In the genomic region with DNA sequence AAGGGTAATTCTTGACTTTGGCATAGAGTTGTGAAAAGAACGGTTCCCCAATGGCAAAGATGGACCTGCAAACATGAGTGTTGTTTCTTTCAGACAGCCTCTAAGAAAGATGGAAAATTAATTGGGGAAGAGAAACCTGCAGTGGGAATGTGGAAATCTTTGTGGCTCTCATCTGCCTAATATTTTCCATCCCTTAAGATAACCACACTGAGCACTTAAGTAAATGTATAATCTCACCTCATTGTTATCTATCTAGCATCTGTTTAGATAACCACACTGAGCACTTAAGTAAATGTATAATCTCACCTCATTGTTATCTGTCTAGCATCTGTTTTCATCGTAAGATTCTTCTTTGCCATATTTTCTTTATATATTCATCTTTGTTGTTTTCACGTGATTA, we compare ENCODE assay signal across 19 cellular contexts.
A peak's percentile ranks its signal among the peaks of the same experiment; 100 is the strongest.
DNase-seq lines count a peak whose midpoint lies in the region; ATAC-seq, FAIRE-seq and TF ChIP-seq lines count a peak whose summit lies in the region.
"Had no signal": no experiment of that assay in that cellular context is flagged by ENCODE, and none has a peak within 500 bp of the region (broad histone marks: within the 10 kb centered on the region; RNA-seq: fewer than 3 reads in every experiment).

No MANE protein-coding gene starts in this region.

- FAIRE-seq in GM18507 (lab: Jason Lieb, UNC): peak; percentile 62

- H3K4me1 Mint-ChIP-seq in progenitor cell of endocrine pancreas (ENCODE audit: low read depth): peaks cover 6% of the 10 kb centered on the region
- H3K4me1 Mint-ChIP-seq: CD4-positive, alpha-beta memory T cell; mesothelial cell of epicardium had no signal

- no peak overlapping the region for H3K4me3 Mint-ChIP-seq in progenitor cell of endocrine pancreas (ENCODE audit: low read depth)
- H3K4me3 Mint-ChIP-seq: CD4-positive, alpha-beta memory T cell; mesothelial cell of epicardium; stimulated activated naive CD8-positive, alpha-beta T cell treated with anti-CD3 and anti-CD28 coated beads, Interleukin-15, Interleukin-2, amounts not matched to agents 100 ng/mL and 50 ng/mL, for 24 hours; T-helper 1 cell treated with Interleukin-12 subunit alpha and Interleukin-12 subunit beta and Interleukin-4 antibody, amounts not matched to agents 30 μg/mL and 1 μg/mL, for 36 hours; WTC11 had no signal

- no peaks in the 10 kb centered on the region for H3K27me3 Mint-ChIP-seq in progenitor cell of endocrine pancreas

- ATAC-seq in GM21381 (IDR thresholded peaks at IDR 0.05; ENCODE audit: unreplicated experiment): peak; percentile 54
- peak; percentile 37 for ATAC-seq in HG03175 (IDR thresholded peaks at IDR 0.05; ENCODE audit: unreplicated experiment)
- no peak for ATAC-seq in left colon
- ATAC-seq: upper lobe of right lung, WTC11 had no signal

- no peak overlapping the region for H3K4me3 ChIP-seq in dorsolateral prefrontal cortex
- H3K4me3 ChIP-seq: right atrium auricular region, upper lobe of right lung had no signal

- TF ChIP-seq CTCF in dorsolateral prefrontal cortex (IDR thresholded peaks at IDR 0.05 in 54 of 56, conservative IDR thresholded peaks at IDR 0.05 in 2 of 56; ENCODE audit: low read depth in 1 of 56, partially characterized antibody in 56 of 56) (no peak), progenitor cell of endocrine pancreas (IDR thresholded peaks at IDR 0.05; ENCODE audit: unreplicated experiment) (no peak)

- DNase-seq in GM18507 (ENCODE audit: extremely low spot score, insufficient read length, low read depth) (no peak), SIG-M5 (lab: John Stamatoyannopoulos, UW) (peak; percentile 55), left colon (no peak), dorsolateral prefrontal cortex (no peak), progenitor cell of endocrine pancreas (ENCODE audit: low spot score, unreplicated experiment) (no peak), RKO (ENCODE audit: low spot score) (no peak)
- DNase-seq: CD4-positive, alpha-beta memory T cell; cerebellar nuclear complex; DND-41; NCI-H1417; NCI-H82; upper lobe of right lung had no signal

- H3K36me3 Mint-ChIP-seq in progenitor cell of endocrine pancreas (ENCODE audit: insufficient read depth): no peaks in the 10 kb centered on the region
- H3K36me3 Mint-ChIP-seq: CD4-positive, alpha-beta memory T cell; mesothelial cell of epicardium; WTC11 had no signal

- intact Hi-C loops in left colon (cut with DNase I, micrococcal nuclease) (no loop called here), dorsolateral prefrontal cortex (cut with DNase I) (loop anchor here in 1 of 2 donors (5.0 kb wide), 1 partner anchor 987 kb away; no protein-coding TSS in a partner anchor)

- H3K27me3 ChIP-seq in dorsolateral prefrontal cortex: no peaks in the 10 kb centered on the region
- H3K27me3 ChIP-seq: right atrium auricular region, upper lobe of right lung had no signal

- H3K27ac Mint-ChIP-seq in progenitor cell of endocrine pancreas: no peak overlapping the region
- H3K27ac Mint-ChIP-seq: CD4-positive, alpha-beta memory T cell; mesothelial cell of epicardium; stimulated activated naive CD8-positive, alpha-beta T cell treated with anti-CD3 and anti-CD28 coated beads, Interleukin-15, Interleukin-2, amounts not matched to agents 100 ng/mL and 50 ng/mL, for 24 hours; T-helper 1 cell treated with Interleukin-12 subunit alpha and Interleukin-12 subunit beta and Interleukin-4 antibody, amounts not matched to agents 30 μg/mL and 1 μg/mL, for 36 hours; WTC11 had no signal

- H3K9me3 Mint-ChIP-seq in progenitor cell of endocrine pancreas (ENCODE audit: low read depth): peaks cover 3% of the 10 kb centered on the region
- H3K9me3 Mint-ChIP-seq: CD4-positive, alpha-beta memory T cell; mesothelial cell of epicardium; T-helper 1 cell treated with Interleukin-12 subunit alpha and Interleukin-12 subunit beta and Interleukin-4 antibody, amounts not matched to agents 30 μg/mL and 1 μg/mL, for 36 hours had no signal

- peak overlapping the region in 17 of 59 donors; percentile 4 to 82 (median 48) for H3K27ac ChIP-seq in dorsolateral prefrontal cortex
- H3K27ac ChIP-seq: right atrium auricular region, upper lobe of right lung had no signal
